In genomic region chr3:186932281-186933181, GRCh38 we compare ENCODE assay signal across 1 cellular context.
TF ChIP-seq lines count a peak whose summit lies in the region.

No MANE protein-coding gene starts in this region.

TF ChIP-seq in HepG2, 621 proteins besides CTCF, POLR2A, EP300 and RAD21 (continued from another document and continues in another):
- TF ChIP-seq AHDC1 (CRISPR knock-in tag; IDR thresholded peaks at IDR 0.05; ENCODE audit: borderline replicate concordance) (no peak; the same call in 1 of the 2 replicates), MEIS1 (CRISPR knock-in tag; IDR thresholded peaks at IDR 0.05; ENCODE audit: borderline replicate concordance) (0 out of 2 replicates have a peak, but pooled peaks have one; percentile 21), RFX5 (IDR thresholded peaks at IDR 0.05; ENCODE audit: low read depth, low read length) (no peak), ZNF138 (CRISPR knock-in tag; IDR thresholded peaks at IDR 0.05; ENCODE audit: low read depth) (no peak), ZNF235 (CRISPR knock-in tag; IDR thresholded peaks at IDR 0.05; ENCODE audit: borderline replicate concordance) (no peak), ZNF800 (CRISPR knock-in tag; IDR thresholded peaks at IDR 0.05) (no peak), GATAD1 (CRISPR knock-in tag; IDR thresholded peaks at IDR 0.05) (0 out of 2 replicates have a peak, but pooled peaks have one; percentile 1), HNRNPL (IDR thresholded peaks at IDR 0.05; ENCODE audit: low read depth, low read length) (no peak), ZNF75D (CRISPR knock-in tag; IDR thresholded peaks at IDR 0.05; ENCODE audit: borderline replicate concordance) (no peak), FOSL1 (CRISPR knock-in tag; IDR thresholded peaks at IDR 0.05; ENCODE audit: borderline replicate concordance) (no peak), SP140L (CRISPR knock-in tag; IDR thresholded peaks at IDR 0.05; ENCODE audit: borderline replicate concordance) (no peak), ZNF17 (CRISPR knock-in tag; IDR thresholded peaks at IDR 0.05) (no peak), STAT5B (CRISPR knock-in tag; IDR thresholded peaks at IDR 0.05) (no peak), GMEB2 (CRISPR knock-in tag; IDR thresholded peaks at IDR 0.05; ENCODE audit: low read depth) (no peak), ZBTB14 (CRISPR knock-in tag; IDR thresholded peaks at IDR 0.05) (no peak), YEATS4 (CRISPR knock-in tag; IDR thresholded peaks at IDR 0.05; ENCODE audit: borderline replicate concordance) (0 out of 2 replicates have a peak, but pooled peaks have one; percentile 21), GATAD2A (CRISPR knock-in tag; IDR thresholded peaks at IDR 0.05) (0 out of 2 replicates have a peak, but pooled peaks have one; percentile 5), ZNF264 (CRISPR knock-in tag; IDR thresholded peaks at IDR 0.05) (no peak), MTF2 (CRISPR knock-in tag; IDR thresholded peaks at IDR 0.05; ENCODE audit: borderline replicate concordance) (no peak), PHF8 (CRISPR knock-in tag; IDR thresholded peaks at IDR 0.05) (no peak), ZNF224 (CRISPR knock-in tag; IDR thresholded peaks at IDR 0.05) (peak; percentile 48; the same call in 1 of the 2 replicates), ZSCAN29 (CRISPR knock-in tag; conservative IDR thresholded peaks at IDR 0.05) (0 out of 2 replicates have a peak, but pooled peaks have one; percentile 9), CENPBD1 (CRISPR knock-in tag; IDR thresholded peaks at IDR 0.05; ENCODE audit: borderline replicate concordance, low read depth) (no peak), SRY (CRISPR knock-in tag; IDR thresholded peaks at IDR 0.05) (peak; percentile 11; the same call in 1 of the 2 replicates), ATF2 (CRISPR knock-in tag; IDR thresholded peaks at IDR 0.05) (no peak), HNF1A (IDR thresholded peaks at IDR 0.05; ENCODE audit: low read depth) (no peak), HNF1A (CRISPR knock-in tag; IDR thresholded peaks at IDR 0.05; ENCODE audit: borderline replicate concordance) (no peak), ZHX1 (CRISPR knock-in tag; IDR thresholded peaks at IDR 0.05; ENCODE audit: low read depth) (no peak), PHF21A (CRISPR knock-in tag; IDR thresholded peaks at IDR 0.05) (peak; percentile 18; the same call in 1 of the 2 replicates), FOXA1 (IDR thresholded peaks at IDR 0.05) (no peak), FOXA1 (CRISPR knock-in tag; IDR thresholded peaks at IDR 0.05) (no peak), FOXK2 (IDR thresholded peaks at IDR 0.05) (no peak), ZNF788 (CRISPR knock-in tag; IDR thresholded peaks at IDR 0.05; ENCODE audit: borderline replicate concordance) (no peak; the same call in 1 of the 2 replicates), ZNF770 (CRISPR knock-in tag; IDR thresholded peaks at IDR 0.05) (no peak), ARID2 (CRISPR knock-in tag; IDR thresholded peaks at IDR 0.05; ENCODE audit: borderline replicate concordance) (no peak), HOXA9 (CRISPR knock-in tag; IDR thresholded peaks at IDR 0.05; ENCODE audit: borderline replicate concordance) (no peak)
